24 cellular contexts compared by ENCODE assay signal in genomic region chr6:139051396-139052070, GRCh38.
"Had no signal": no experiment of that assay in that cellular context is flagged by ENCODE, and none has a peak within 500 bp of the region (broad histone marks: within the 10 kb centered on the region; RNA-seq: fewer than 3 reads in every experiment).

No MANE protein-coding gene starts in this region.

- H3K9me3 Mint-ChIP-seq: immature natural killer cell; memory B cell; naive B cell; natural killer cell treated with Interleukin-12 subunit alpha and Interleukin-12 subunit beta and Interleukin-15 and Interleukin-18, amount 100 ng/mL, for 72 hours; neural crest cell had no signal

- H3K4me3 Mint-ChIP-seq: immature natural killer cell; memory B cell; naive B cell; natural killer cell treated with Interleukin-12 subunit alpha and Interleukin-12 subunit beta and Interleukin-15 and Interleukin-18, amount 100 ng/mL, for 72 hours; neural crest cell had no signal

- H3K4me3 ChIP-seq: lower lobe of right lung, right lobe of liver, suprapubic skin, thyroid gland had no signal

- H3K9me3 ChIP-seq: lower lobe of right lung, neutrophil, right lobe of liver, suprapubic skin, thyroid gland had no signal

- DNase-seq: cerebellar nuclear complex; cortex of kidney; hypothalamus; immature natural killer cell; islet precursor cell; kidney glomerular epithelial cell; left ventricle myocardium superior; lower lobe of right lung; naive B cell; right lobe of liver; small intestine; stimulated activated CD4-positive, alpha-beta T cell treated with anti-CD3 and anti-CD28 coated beads, Interleukin-15, amount 100 ng/mL, for 24 hours; stimulated activated CD4-positive, alpha-beta T cell treated with anti-CD3 and anti-CD28 coated beads, Interleukin-4, amount 100 ng/mL, for 1 hour; stimulated activated CD8-positive, alpha-beta memory T cell treated with anti-CD3 and anti-CD28 coated beads, Interleukin-4, amount 100 ng/mL, for 48 hours; stimulated activated naive CD4-positive, alpha-beta T cell treated with Interleukin-2 at 50 U/mL for 16 hours; trophoblast cell had no signal

- H3K4me1 Mint-ChIP-seq: immature natural killer cell, memory B cell, naive B cell, neural crest cell had no signal

- H3K27me3 Mint-ChIP-seq: memory B cell; naive B cell; natural killer cell treated with Interleukin-12 subunit alpha and Interleukin-12 subunit beta and Interleukin-15 and Interleukin-18, amount 100 ng/mL, for 72 hours had no signal

- H3K4me1 ChIP-seq: lower lobe of right lung, parathyroid adenoma, right lobe of liver, suprapubic skin, thyroid gland had no signal

- H3K36me3 Mint-ChIP-seq: immature natural killer cell; memory B cell; naive B cell; natural killer cell treated with Interleukin-12 subunit alpha and Interleukin-12 subunit beta and Interleukin-15 and Interleukin-18, amount 100 ng/mL, for 72 hours had no signal

- ATAC-seq: left ventricle myocardium superior; lower lobe of right lung; natural killer cell treated with Interleukin-12 subunit alpha and Interleukin-12 subunit beta and Interleukin-15 and Interleukin-18, amount 100 ng/mL, for 72 hours had no signal

- H3K27ac ChIP-seq: lower lobe of right lung, neutrophil, parathyroid adenoma, right lobe of liver, suprapubic skin, thyroid gland had no signal

- H3K36me3 ChIP-seq: lower lobe of right lung, neutrophil, right lobe of liver, suprapubic skin, thyroid gland had no signal

- H3K27ac Mint-ChIP-seq: immature natural killer cell; memory B cell; naive B cell; natural killer cell treated with Interleukin-12 subunit alpha and Interleukin-12 subunit beta and Interleukin-15 and Interleukin-18, amount 100 ng/mL, for 72 hours; progenitor cell of endocrine pancreas had no signal
